Comparison of ENCODE assay signal across 1 cellular context in the genomic region with DNA sequence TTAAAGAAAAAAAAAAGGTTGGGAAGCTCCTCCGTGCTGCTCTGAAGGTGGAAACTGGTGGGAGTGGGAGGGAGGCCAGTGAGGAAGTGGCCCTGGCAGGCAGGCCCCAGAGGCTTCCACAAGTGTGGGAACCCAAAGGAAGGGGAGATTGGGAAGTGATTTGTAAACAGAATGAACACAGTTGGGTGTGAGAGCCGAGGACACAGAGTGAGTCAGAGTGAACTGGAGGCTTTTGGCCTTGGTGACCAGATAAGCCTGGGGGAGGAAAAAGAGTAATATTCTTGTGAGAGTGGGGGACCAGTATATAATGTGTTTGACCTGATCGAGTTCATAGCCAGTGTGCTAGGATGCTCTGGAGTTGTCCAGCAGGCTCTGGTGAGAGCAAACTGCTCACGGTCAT.
TF ChIP-seq lines count a peak whose summit lies in the region.

No MANE protein-coding gene starts in this region.

TF ChIP-seq in endothelial cell of umbilical vein, 7 proteins besides CTCF, POLR2A, EP300 and RAD21:
- peak; percentile 39 for TF ChIP-seq FOS (IDR thresholded peaks at IDR 0.05; ENCODE audit: borderline replicate concordance, insufficient read depth, low read length)
- no peak for TF ChIP-seq MYC (IDR thresholded peaks at IDR 0.05; ENCODE audit: low read depth, low read length)
- no peak for TF ChIP-seq JUN (IDR thresholded peaks at IDR 0.05; ENCODE audit: borderline replicate concordance, insufficient read depth, insufficient read length, low read depth)
- TF ChIP-seq POLR2AphosphoS5 (IDR thresholded peaks at IDR 0.05; ENCODE audit: insufficient read depth, low read depth, low read length): peak; percentile 13
